ENCODE assay signal across 9 cellular contexts in genomic region chr15:90873488-90873997, GRCh38. TPM values are rescaled to one million over a fixed set of nuclear protein-coding genes. Genes with fewer than 3 reads are reported as not detected.
DNase-seq lines count a peak whose midpoint lies in the region; ATAC-seq, FAIRE-seq and TF ChIP-seq lines count a peak whose summit lies in the region.
"Had no signal": no experiment of that assay in that cellular context is flagged by ENCODE, and none has a peak within 500 bp of the region (broad histone marks: within the 10 kb centered on the region; RNA-seq: fewer than 3 reads in every experiment).

No MANE protein-coding gene starts in this region.

- POLR2A ChIA-PET in GM12878 (lab: Charles Lee), result interaction anchor here (1.0 to 1.9 kb wide), 3 partner anchors 34 to 156 kb away, joined by 3 to 4 read pairs (median 4); partner anchors contain the start of genes BLM and HDDC3

- H3K36me3 ChIP-seq in GM12878 (ENCODE audit: control insufficient read depth in 2 of 2, insufficient read depth in 2 of 2, low read length in 1 of 2), result peaks cover 16 to 20% of the 10 kb centered on the region in 2 experiments; a peak in 3 of 4 replicates
- peaks cover 13 to 26% (median 20%) of the 10 kb centered on the region in 4 donors for H3K36me3 ChIP-seq in right lobe of liver
- H3K36me3 ChIP-seq in thyroid gland, result peaks cover 28 to 29% of the 10 kb centered on the region in 2 donors

- H4K20me1 ChIP-seq in GM12878 (ENCODE audit: control insufficient read depth, insufficient read depth), result peaks cover 4% of the 10 kb centered on the region; the same call in 1 of the 2 replicates

- TF ChIP-seq POLR2A in GM12878 (IDR thresholded peaks at IDR 0.05; ENCODE audit: low read depth, low read length), result no peak
- TF ChIP-seq POLR2A in right lobe of liver (IDR thresholded peaks at IDR 0.05), result no peak
- no peak for TF ChIP-seq POLR2A in thyroid gland (IDR thresholded peaks at IDR 0.05)

- H3K79me2 ChIP-seq in GM12878 (ENCODE audit: control insufficient read depth, insufficient read depth, low read length), result peaks cover 29% of the 10 kb centered on the region

- ATAC-seq in activated T-cell treated with anti-CD3 and anti-CD28 coated beads, Interleukin-2, amount 50 U/mL, for 4 hours, result no peak
- no peak for ATAC-seq in GM12878
- peak; percentile 2 to 10 (median 3) for ATAC-seq in right lobe of liver
- ATAC-seq in GM19467 (IDR thresholded peaks at IDR 0.05; ENCODE audit: unreplicated experiment), result no peak

- H3K4me1 ChIP-seq in GM12878 (ENCODE audit: control insufficient read depth, insufficient read depth, low read length), result peaks cover 28% of the 10 kb centered on the region
- H3K4me1 ChIP-seq in right lobe of liver, result peaks cover 0 to 48% (median 9%) of the 10 kb centered on the region in 4 donors
- H3K4me1 ChIP-seq in thyroid gland, result peaks cover 49 to 52% of the 10 kb centered on the region in 2 donors

- H3K9ac ChIP-seq in GM12878 (ENCODE audit: control insufficient read depth, insufficient read depth, low read length), result no peak overlapping the region

- no peaks in the 10 kb centered on the region for H3K9me3 ChIP-seq in GM12878 (replicated peaks; ENCODE audit: control insufficient read depth, insufficient read depth, low read length)
- no peaks in the 10 kb centered on the region for H3K9me3 ChIP-seq in right lobe of liver
- H3K9me3 ChIP-seq in thyroid gland, result no peaks in the 10 kb centered on the region

- DNase-seq in activated T-cell treated with anti-CD3 and anti-CD28 coated beads, Interleukin-2, amount 50 U/mL, for 4 hours, result no peak
- no peak for DNase-seq in activated T-cell treated with anti-CD3 and anti-CD28 coated beads, Interleukin-2, amount 50 U/mL, for 48 hours
- no peak for DNase-seq in GM12878 (ENCODE audit: low read depth, low spot score)
- peak in 1 of 3 donors; percentile 55 for DNase-seq in right lobe of liver
- DNase-seq in thyroid gland, result no peak
- DNase-seq in GM03348 (ENCODE audit: low spot score), result no peak
- DNase-seq in dedifferentiated amniotic fluid mesenchymal stem cell (ENCODE audit: extremely low spot score), result no peak
- DNase-seq: COR-L47 had no signal

- FAIRE-seq in GM12878 (lab: Jason Lieb, UNC), result no peak

- no TSS peak for BruUV-seq in GM12878 (replicated peaks; lab: Mats Ljungman, UMichigan)

- in situ Hi-C loops in GM12878 (cut with MboI), result no loop called here

- RAD21 ChIA-PET in GM12878 (lab: Charles Lee; ENCODE audit: unreplicated experiment), result interaction anchor here (1.1 to 1.7 kb wide), 8 partner anchors 13 to 216 kb away, joined by 3 to 8 read pairs (median 4); partner anchors contain the start of gene HDDC3

- H3K36me3 Mint-ChIP-seq in activated T-cell treated with anti-CD3 and anti-CD28 coated beads, Interleukin-2, amount 50 U/mL, for 4 hours (ENCODE audit: insufficient read depth), result peaks cover 21% of the 10 kb centered on the region

- H3K4me3 Mint-ChIP-seq in activated T-cell treated with anti-CD3 and anti-CD28 coated beads, Interleukin-2, amount 50 U/mL, for 4 hours, result peak overlapping the region; percentile 91

- H3K9me3 Mint-ChIP-seq in activated T-cell treated with anti-CD3 and anti-CD28 coated beads, Interleukin-2, amount 50 U/mL, for 4 hours, result no peaks in the 10 kb centered on the region

- SMC1A ChIA-PET in GM12878 (lab: Charles Lee; ENCODE audit: uncharacterized antibody, unreplicated experiment), result interaction anchor here (1.1 to 2.0 kb wide), 2 partner anchors 12 to 35 kb away, joined by 3 to 8 read pairs; no protein-coding TSS in a partner anchor

- no peak for TF ChIP-seq EP300 in GM12878 (IDR thresholded peaks at IDR 0.05; ENCODE audit: borderline replicate concordance in 1 of 2, control insufficient read depth in 1 of 2, low read depth in 2 of 2, low read length in 2 of 2)

- no peak for TF ChIP-seq CTCF in GM12878 (IDR thresholded peaks at IDR 0.05 in 2 of 3, conservative IDR thresholded peaks at IDR 0.05 in 1 of 3; ENCODE audit: control insufficient read depth in 2 of 3, extremely low read depth in 1 of 3, insufficient read depth in 1 of 3, low read depth in 3 of 3, low read length in 3 of 3)
- no peak for TF ChIP-seq CTCF in right lobe of liver (IDR thresholded peaks at IDR 0.05)
- no peak for TF ChIP-seq CTCF in thyroid gland (IDR thresholded peaks at IDR 0.05)

- peaks cover 48% of the 10 kb centered on the region for H3K4me1 Mint-ChIP-seq in activated T-cell treated with anti-CD3 and anti-CD28 coated beads, Interleukin-2, amount 50 U/mL, for 4 hours (ENCODE audit: low read depth)

- CTCF ChIA-PET in GM12878 (lab: Yijun Ruan, JAX), result interaction anchor here (0.6 to 2.2 kb wide), 9 partner anchors 13 to 652 kb away, joined by 3 to 16 read pairs (median 3); no protein-coding TSS in a partner anchor

- peak overlapping the region; percentile 80 for H3K4me3 ChIP-seq in GM12878
- H3K4me3 ChIP-seq in right lobe of liver, result peak overlapping the region; percentile 81 to 85 (median 82)
- H3K4me3 ChIP-seq in thyroid gland (replicated peaks in 1 of 3), result peak overlapping the region in 1 of 3 donors; percentile 95

- no peak overlapping the region for H2AFZ ChIP-seq in GM12878 (ENCODE audit: control insufficient read depth, low read depth, low read length)

- no peak for TF ChIP-seq RAD21 in GM12878 (IDR thresholded peaks at IDR 0.05; ENCODE audit: insufficient read depth, low read depth, low read length)

- H3K27me3 ChIP-seq in GM12878 (replicated peaks in 1 of 2; ENCODE audit: control insufficient read depth in 2 of 2, insufficient read depth in 2 of 2, low read length in 1 of 2) (no peaks in the 10 kb centered on the region), right lobe of liver (no peaks in the 10 kb centered on the region), thyroid gland (no peaks in the 10 kb centered on the region)

- WGBS in GM12878 (ENCODE audit: insufficient coverage, insufficient replicate concordance, low lambda C conversion rate, missing lambda C conversion rate), result 68% methylated on average over 6 of the region's 6 CpGs
- WGBS in right lobe of liver (ENCODE audit: insufficient coverage, low coverage, low lambda C conversion rate, missing lambda C conversion rate), result 14% methylated on average over 1 of the region's 6 CpGs
- whole genome bisulfite sequencing in thyroid gland, 2 donors, result 63 to 64% methylated on average over 5 of the region's 6 CpGs

- peak overlapping the region; percentile 98; the same call in 1 of the 2 replicates for H3K4me2 ChIP-seq in GM12878 (ENCODE audit: control insufficient read depth, insufficient read depth)

- no peaks in the 10 kb centered on the region for H3K27me3 Mint-ChIP-seq in activated T-cell treated with anti-CD3 and anti-CD28 coated beads, Interleukin-2, amount 50 U/mL, for 4 hours (ENCODE audit: low read depth)

- H3K27ac ChIP-seq in GM12878 (ENCODE audit: control insufficient read depth, insufficient read depth) (peak overlapping the region; percentile 39; the same call in 1 of the 2 replicates), right lobe of liver (peak overlapping the region; percentile 93 to 98 (median 97)), thyroid gland (peak overlapping the region; percentile 62 to 99 (median 97))

- intact Hi-C loops in GM12878 (cut with micrococcal nuclease; ENCODE audit: unreplicated experiment), result loop anchor here (5.0 kb wide), 3 partner anchors 41 to 156 kb away; partner anchors contain the start of gene BLM
- intact Hi-C loops in right lobe of liver (cut with DNase I), result no loop called here
- intact Hi-C loops in thyroid gland (cut with DNase I), result no loop called here

RNA-seq across cellular contexts. Expression of gene FURIN, which starts 5.2 kb away (rescaled TPM):
- 100 to 1,000 TPM; 162 to 242 (median 189) TPM for total RNA-seq in activated T-cell treated with anti-CD3 and anti-CD28 coated beads, Interleukin-2, amount 50 U/mL, for 4 hours
- 47.7 and 63.7 TPM in 2 replicates for total RNA-seq in GM12878 (2013; cell fraction: nucleolus; rRNA removed)
- total RNA-seq in GM12878 (2014; rRNA removed) (20.8 and 24.5 TPM in 2 replicates), GM12878 (2014; rRNA removed; fragmentation: Illumina TruSeq; extraction: Trizol) (9.9 and 11.2 TPM in 2 replicates), GM12878 (2021) (36.9 and 39.9 TPM in 2 replicates), right lobe of liver (100 to 1,000 TPM; 122 to 232 (median 189) TPM), thyroid gland (100 to 1,000 TPM in 2 of 4 donors, 10 to 100 TPM in 2; 88.6 to 128 (median 102) TPM)
- 10.8 TPM for polyA plus RNA-seq in GM12878 (2011; ENCODE audit: low read depth)
- polyA plus RNA-seq in GM12878 (2011; rRNA removed) (1.9 and 5.6 TPM in 2 replicates), GM12878 (2014; fragmentation: Illumina TruSeq; extraction: Trizol) (3.3 and 10.1 TPM in 2 replicates), GM12878 (2014; fragmentation: Nextera tagmentation; extraction: Ambion mirVana) (1 to 10 TPM in 1 of 2 experiments, under 1 TPM in 1; 0.47 to 1.3 TPM), GM12878 (2014; rRNA removed) (23.2 and 26.3 TPM in 2 replicates), GM12878 (2016; fragmentation: Nextera tagmentation; extraction: Ambion mirVana) (1 to 10 TPM; 5.6 to 5.9 TPM)
- 8.3 and 8.8 TPM in 2 replicates for polyA plus RNA-seq in GM12878 (2011; cell fraction: cytosol; rRNA removed)
- 11.4 and 16.8 TPM in 2 replicates for polyA plus RNA-seq in GM12878 (2011; cell fraction: nucleus; rRNA removed)
- 21.1 and 27.0 TPM in 2 replicates for polyA plus RNA-seq in GM12878 (2012)
- 7.2 and 13.4 TPM in 2 replicates for polyA minus RNA-seq in GM12878 (2011; rRNA and poly(A)+ RNA removed)
- polyA minus RNA-seq in GM12878 (2011; cell fraction: cytosol; rRNA and poly(A)+ RNA removed), result 5.5 and 10.8 TPM in 2 replicates
- polyA minus RNA-seq in GM12878 (2011; cell fraction: nucleus; rRNA and poly(A)+ RNA removed), result 5.2 and 5.9 TPM in 2 replicates

RNA-seq across cellular contexts. Expression of gene FES, which starts 10.8 kb away (rescaled TPM):
- 1 to 10 TPM; 3.6 to 8.1 (median 5.8) TPM for total RNA-seq in activated T-cell treated with anti-CD3 and anti-CD28 coated beads, Interleukin-2, amount 50 U/mL, for 4 hours
- total RNA-seq in GM12878 (2013; cell fraction: nucleolus; rRNA removed), result 21.3 and 22.9 TPM in 2 replicates
- total RNA-seq in GM12878 (2014; rRNA removed) (19.5 and 21.7 TPM in 2 replicates), GM12878 (2014; rRNA removed; fragmentation: Illumina TruSeq; extraction: Trizol) (6.1 and 7.0 TPM in 2 replicates), GM12878 (2021) (17.7 and 23.9 TPM in 2 replicates), right lobe of liver (10 to 100 TPM; 11.5 to 36.5 (median 18.5) TPM), thyroid gland (10 to 100 TPM; 34.1 to 44.5 (median 36.0) TPM)
- polyA plus RNA-seq in GM12878 (2011; ENCODE audit: low read depth), result 2.3 TPM
- polyA plus RNA-seq in GM12878 (2011; rRNA removed) (0.07 and 0.09 TPM in 2 replicates), GM12878 (2014; fragmentation: Illumina TruSeq; extraction: Trizol) (0.60 and 3.8 TPM in 2 replicates), GM12878 (2014; fragmentation: Nextera tagmentation; extraction: Ambion mirVana) (1 to 10 TPM in 1 of 2 experiments, under 1 TPM in 1; 0.56 to 1.0 TPM), GM12878 (2014; rRNA removed) (14.6 and 20.6 TPM in 2 replicates), GM12878 (2016; fragmentation: Nextera tagmentation; extraction: Ambion mirVana) (10 to 100 TPM; 12.7 to 16.1 TPM)
- 0.12 and 0.13 TPM in 2 replicates for polyA plus RNA-seq in GM12878 (2011; cell fraction: cytosol; rRNA removed)
- 0.28 and 0.34 TPM in 2 replicates for polyA plus RNA-seq in GM12878 (2011; cell fraction: nucleus; rRNA removed)
- polyA plus RNA-seq in GM12878 (2012), result 6.4 and 6.7 TPM in 2 replicates
- polyA minus RNA-seq in GM12878 (2011; rRNA and poly(A)+ RNA removed), result 0.10 TPM in 1 of 2 replicates, not detected in the other
- polyA minus RNA-seq in GM12878 (2011; cell fraction: cytosol; rRNA and poly(A)+ RNA removed), result 0.83 TPM in 1 of 2 replicates, not detected in the other
- 0.73 and 0.96 TPM in 2 replicates for polyA minus RNA-seq in GM12878 (2011; cell fraction: nucleus; rRNA and poly(A)+ RNA removed)

RNA-seq across cellular contexts. Expression of gene MAN2A2, which starts 29.6 kb away (rescaled TPM):
- 100 to 1,000 TPM in 2 of 3 donors, 10 to 100 TPM in 1; 93.2 to 124 (median 122) TPM for total RNA-seq in activated T-cell treated with anti-CD3 and anti-CD28 coated beads, Interleukin-2, amount 50 U/mL, for 4 hours
- total RNA-seq in GM12878 (2013; cell fraction: nucleolus; rRNA removed), result 183 and 231 TPM in 2 replicates
- 25.4 and 29.5 TPM in 2 replicates for total RNA-seq in GM12878 (2014; rRNA removed)
- total RNA-seq in GM12878 (2014; rRNA removed; fragmentation: Illumina TruSeq; extraction: Trizol), result 16.6 and 18.0 TPM in 2 replicates
- 62.4 and 79.4 TPM in 2 replicates for total RNA-seq in GM12878 (2021)
- polyA plus RNA-seq in GM12878 (2011; ENCODE audit: low read depth), result 21.4 TPM
- polyA plus RNA-seq in GM12878 (2011; rRNA removed), result 19.4 and 38.9 TPM in 2 replicates
- 46.4 and 74.6 TPM in 2 replicates for polyA plus RNA-seq in GM12878 (2011; cell fraction: cytosol; rRNA removed)
- 937 and 972 TPM in 2 replicates for polyA plus RNA-seq in GM12878 (2011; cell fraction: nucleus; rRNA removed)
- 39.6 and 54.1 TPM in 2 replicates for polyA plus RNA-seq in GM12878 (2012)
- polyA plus RNA-seq in GM12878 (2014; fragmentation: Illumina TruSeq; extraction: Trizol), result 26.9 and 47.8 TPM in 2 replicates
- polyA plus RNA-seq in GM12878 (2014; fragmentation: Nextera tagmentation; extraction: Ambion mirVana), result 1 to 10 TPM; 4.2 to 4.4 TPM
- polyA plus RNA-seq in GM12878 (2014; rRNA removed), result 66.4 and 71.1 TPM in 2 replicates
- 10 to 100 TPM; 13.7 to 16.8 TPM for polyA plus RNA-seq in GM12878 (2016; fragmentation: Nextera tagmentation; extraction: Ambion mirVana)
- 36.3 and 44.3 TPM in 2 replicates for polyA minus RNA-seq in GM12878 (2011; rRNA and poly(A)+ RNA removed)
- polyA minus RNA-seq in GM12878 (2011; cell fraction: cytosol; rRNA and poly(A)+ RNA removed), result 8.0 and 15.0 TPM in 2 replicates
- polyA minus RNA-seq in GM12878 (2011; cell fraction: nucleus; rRNA and poly(A)+ RNA removed), result 124 and 200 TPM in 2 replicates
- 10 to 100 TPM; 41.4 to 91.6 (median 59.8) TPM for total RNA-seq in right lobe of liver
- total RNA-seq in thyroid gland, result 100 to 1,000 TPM in 1 of 4 donors, 10 to 100 TPM in 3; 30.1 to 129 (median 58.9) TPM

RNA-seq across cellular contexts. Expression of gene HDDC3, which starts 58.8 kb away (rescaled TPM):
- 10 to 100 TPM; 39.9 to 43.6 (median 40.0) TPM for total RNA-seq in activated T-cell treated with anti-CD3 and anti-CD28 coated beads, Interleukin-2, amount 50 U/mL, for 4 hours
- total RNA-seq in GM12878 (2013; cell fraction: nucleolus; rRNA removed), result 34.1 and 48.7 TPM in 2 replicates
- total RNA-seq in GM12878 (2014; rRNA removed), result 25.7 and 27.7 TPM in 2 replicates
- 19.9 and 21.0 TPM in 2 replicates for total RNA-seq in GM12878 (2014; rRNA removed; fragmentation: Illumina TruSeq; extraction: Trizol)
- 20.3 and 24.6 TPM in 2 replicates for total RNA-seq in GM12878 (2021)
- polyA plus RNA-seq in GM12878 (2011; ENCODE audit: low read depth), result 8.8 TPM
- 15.2 and 19.3 TPM in 2 replicates for polyA plus RNA-seq in GM12878 (2011; rRNA removed)
- polyA plus RNA-seq in GM12878 (2011; cell fraction: cytosol; rRNA removed), result 24.1 and 26.6 TPM in 2 replicates
- 18.4 and 21.1 TPM in 2 replicates for polyA plus RNA-seq in GM12878 (2011; cell fraction: nucleus; rRNA removed)
- polyA plus RNA-seq in GM12878 (2012), result 11.5 and 16.8 TPM in 2 replicates
- polyA plus RNA-seq in GM12878 (2014; fragmentation: Illumina TruSeq; extraction: Trizol), result 22.2 and 25.7 TPM in 2 replicates
- polyA plus RNA-seq in GM12878 (2014; fragmentation: Nextera tagmentation; extraction: Ambion mirVana), result 1 to 10 TPM; 5.6 to 9.0 TPM
- 30.4 and 32.2 TPM in 2 replicates for polyA plus RNA-seq in GM12878 (2014; rRNA removed)
- polyA plus RNA-seq in GM12878 (2016; fragmentation: Nextera tagmentation; extraction: Ambion mirVana), result 10 to 100 TPM; 35.9 to 39.5 TPM
- 22.6 and 28.6 TPM in 2 replicates for polyA minus RNA-seq in GM12878 (2011; rRNA and poly(A)+ RNA removed)
- 5.5 and 6.2 TPM in 2 replicates for polyA minus RNA-seq in GM12878 (2011; cell fraction: cytosol; rRNA and poly(A)+ RNA removed)
- 24.1 and 39.4 TPM in 2 replicates for polyA minus RNA-seq in GM12878 (2011; cell fraction: nucleus; rRNA and poly(A)+ RNA removed)
- total RNA-seq in right lobe of liver, result 10 to 100 TPM in 4 of 6 experiments, 1 to 10 TPM in 2; 8.8 to 17.6 (median 11.5) TPM
- total RNA-seq in thyroid gland, result 10 to 100 TPM; 13.3 to 25.7 (median 18.0) TPM

Comparison
In these comparisons a context has a peak if more than half of its experiments do, and no peak if none do; other contexts are left out.
1. ATAC-seq: peak in right lobe of liver (4 of 4); none in activated T-cell treated with anti-CD3 and anti-CD28 coated beads, Interleukin-2, amount 50 U/mL, for 4 hours (0 of 2), GM12878 (single experiment) and GM19467 (single experiment).
2. H3K27ac ChIP-seq: peak in every context shown above with its lines; median percentile 97 in right lobe of liver; 97 in thyroid gland; 39 in GM12878.